Comparison of ENCODE assay signal across 27 cellular contexts in genomic region chr2:154394600-154394999, GRCh38.
"Had no signal": no experiment of that assay in that cellular context is flagged by ENCODE, and none has a peak within 500 bp of the region (broad histone marks: within the 10 kb centered on the region; RNA-seq: fewer than 3 reads in every experiment).

No MANE protein-coding gene starts in this region.

- H3K27ac ChIP-seq: stomach, suprapubic skin, testis, thoracic aorta, thyroid gland, tibial artery, tibial nerve, transverse colon, upper lobe of left lung, upper lobe of right lung, uterus, vagina had no signal

- H3K4me1 ChIP-seq: stomach, suprapubic skin, testis, thyroid gland, tibial artery, tibial nerve, transverse colon, upper lobe of left lung, upper lobe of right lung, uterus, vagina had no signal

- H3K27me3 ChIP-seq: stomach, suprapubic skin, testis, thyroid gland, tibial artery, tibial nerve, transverse colon, upper lobe of left lung, upper lobe of right lung, uterus, vagina had no signal

- H3K9me3 ChIP-seq: suprapubic skin, testis, thoracic aorta, thyroid gland, tibial artery, upper lobe of left lung, upper lobe of right lung, uterus, vagina had no signal

- H3K4me3 ChIP-seq: stomach, suprapubic skin, testis, thoracic aorta, thyroid gland, tibial artery, tibial nerve, transverse colon, upper lobe of left lung, upper lobe of right lung, uterus, vagina had no signal

- H3K36me3 ChIP-seq: stomach, suprapubic skin, thoracic aorta, thyroid gland, tibial artery, tibial nerve, transverse colon, upper lobe of left lung, upper lobe of right lung, uterus, vagina had no signal

- ATAC-seq: stimulated activated effector memory CD8-positive, alpha-beta T cell treated with anti-CD3 and anti-CD28 coated beads, Interleukin-12 subunit alpha, Interleukin-12 subunit beta, amount 100 ng/mL, for 72 hours; stimulated activated memory B cell treated with anti-CD40 and anti-IgM and Interleukin-4, amounts not matched to agents 10 μg/mL and 1 μg/mL and 100 μg/mL, for 72 hours; stimulated activated naive B cell treated with anti-CD40 and anti-IgM and Interleukin-4, amounts not matched to agents 10 μg/mL and 1 μg/mL and 100 μg/mL, for 72 hours; stimulated activated naive CD8-positive, alpha-beta T cell treated with anti-CD3 and anti-CD28 coated beads, Interleukin-15, amount 100 ng/mL, for 72 hours; stimulated activated naive CD8-positive, alpha-beta T cell treated with anti-CD3 and anti-CD28 coated beads, Interleukin-15, Interleukin-2, amounts not matched to agents 100 U/mL and 50 U/mL, for 24 hours; upper lobe of right lung had no signal

- DNase-seq: stimulated activated CD4-positive, alpha-beta T cell treated with anti-CD3 and anti-CD28 coated beads, Interleukin-2, amount 100 ng/mL, for 48 hours; stimulated activated CD4-positive, alpha-beta T cell treated with anti-CD3 and anti-CD28 coated beads, Interleukin-4, amount 100 ng/mL, for 1 hour; stimulated activated CD4-positive, alpha-beta T cell treated with anti-CD3 and anti-CD28 coated beads, Interleukin-4, amount 100 ng/mL, for 24 hours; stimulated activated CD4-positive, alpha-beta T cell treated with anti-CD3 and anti-CD28 coated beads, Interleukin-4, amount 100 ng/mL, for 4 hours; stimulated activated CD8-positive, alpha-beta memory T cell treated with anti-CD3 and anti-CD28 coated beads, Interleukin-4, amount 100 ng/mL, for 48 hours; stimulated activated naive B cell treated with anti-CD40 and anti-IgM and Interleukin-4, amounts not matched to agents 10 μg/mL and 1 μg/mL and 100 μg/mL, for 72 hours; stimulated activated naive CD4-positive, alpha-beta T cell; stimulated activated naive CD4-positive, alpha-beta T cell treated with Interleukin-2 at 50 U/mL for 16 hours; stimulated activated naive CD8-positive, alpha-beta T cell treated with anti-CD3 and anti-CD28 coated beads, Interleukin-15, amount 100 ng/mL, for 72 hours; stimulated activated naive CD8-positive, alpha-beta T cell treated with anti-CD3 and anti-CD28 coated beads, Interleukin-15, Interleukin-2, amounts not matched to agents 100 U/mL and 50 U/mL, for 24 hours; stomach; substantia nigra; testis; thyroid gland; tibial artery; transverse colon; trophoblast cell; upper lobe of left lung; upper lobe of right lung; uterus had no signal

- FAIRE-seq: urothelium cell line had no signal
